ENCODE assay signal across 28 cellular contexts in the genomic region with DNA sequence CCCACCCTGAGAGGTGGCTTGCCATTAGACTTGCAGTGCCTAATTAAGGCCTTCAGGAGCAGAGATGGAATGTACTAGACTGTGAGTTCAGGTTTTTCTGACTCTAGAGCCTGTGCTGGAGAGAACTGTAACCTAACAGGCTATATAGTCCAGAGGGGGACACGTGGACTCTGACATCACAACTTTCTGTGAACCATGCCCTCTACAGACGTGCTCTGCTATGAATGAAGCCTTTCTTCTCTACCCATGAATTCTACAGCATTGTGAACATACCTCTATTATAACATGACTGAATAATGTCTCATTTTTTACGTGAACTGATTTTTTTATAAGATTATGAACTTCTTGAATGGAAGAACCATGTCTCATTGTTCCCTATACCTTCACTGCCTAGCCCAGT.
"Had no signal": no experiment of that assay in that cellular context is flagged by ENCODE, and none has a peak within 500 bp of the region (broad histone marks: within the 10 kb centered on the region; RNA-seq: fewer than 3 reads in every experiment).

No MANE protein-coding gene starts in this region.

- H3K4me3 Mint-ChIP-seq: activated CD4-positive, alpha-beta T cell treated with anti-CD3 and anti-CD28 coated beads, Interleukin-2, amount 10 ng/mL, durations not matched to agents 7 days and 5 days; activated CD8-positive, alpha-beta memory T cell treated with anti-CD3 and anti-CD28 coated beads, Interleukin-2, amount 10 ng/mL, durations not matched to agents 7 days and 5 days; activated CD8-positive, alpha-beta T cell treated with anti-CD3 and anti-CD28 coated beads for 36 hours; activated naive CD4-positive, alpha-beta T cell treated with anti-CD3 and anti-CD28 coated beads, Interleukin-2, amount 50 U/mL, for 24 hours; brain; dendritic cell treated with granulocyte-macrophage colony-stimulating factor and Interleukin-4, amounts not matched to agents 40 ng/mL and 50 ng/mL, for 4 days; immature natural killer cell; nephron had no signal

- H3K9me3 ChIP-seq: left ventricle myocardium inferior, neutrophil, thoracic aorta, upper lobe of right lung had no signal

- DNase-seq: activated CD4-positive, alpha-beta T cell treated with anti-CD3 and anti-CD28 coated beads, Interleukin-2, amount 10 ng/mL, durations not matched to agents 7 days and 5 days; activated CD4-positive, CD25-positive, alpha-beta regulatory T cell treated with anti-CD3 and anti-CD28 coated beads, Interleukin-2, amount 50 U/mL, for 72 hours; activated CD8-positive, alpha-beta memory T cell treated with anti-CD3 and anti-CD28 coated beads, Interleukin-2, amount 10 ng/mL, durations not matched to agents 7 days and 5 days; activated CD8-positive, alpha-beta T cell treated with anti-CD3 and anti-CD28 coated beads for 36 hours; activated gamma-delta T cell treated with Interleukin-2 at 50 U/mL for 16 hours; activated T-cell treated with anti-CD3 and anti-CD28 coated beads for 4 hours; anterior cingulate cortex; caudate nucleus; effector CD8-positive, alpha-beta T cell; immature natural killer cell; kidney glomerular epithelial cell; left ventricle myocardium inferior; right cardiac atrium; stimulated activated CD4-positive, alpha-beta T cell treated with anti-CD3 and anti-CD28 coated beads, Interleukin-4, amount 100 ng/mL, for 1 hour; stimulated activated naive CD4-positive, alpha-beta T cell treated with Interleukin-2 at 50 U/mL for 16 hours; upper lobe of right lung; WERI-Rb-1 had no signal

- H3K4me1 ChIP-seq: parathyroid adenoma, upper lobe of right lung had no signal

- H3K79me2 ChIP-seq: hepatocyte, parathyroid adenoma had no signal

- H3K36me3 ChIP-seq: neutrophil, WERI-Rb-1 had no signal

- H3K9ac ChIP-seq: parathyroid adenoma had no signal

- H3K27ac ChIP-seq: hepatocyte, left ventricle myocardium inferior, neutrophil, parathyroid adenoma, thoracic aorta, upper lobe of right lung, WERI-Rb-1 had no signal

- H3K36me3 Mint-ChIP-seq: activated CD8-positive, alpha-beta memory T cell treated with anti-CD3 and anti-CD28 coated beads, Interleukin-2, amount 10 ng/mL, durations not matched to agents 7 days and 5 days; activated naive CD4-positive, alpha-beta T cell treated with anti-CD3 and anti-CD28 coated beads, Interleukin-2, amount 50 U/mL, for 24 hours; brain; immature natural killer cell had no signal

- ATAC-seq: activated CD8-positive, alpha-beta memory T cell treated with anti-CD3 and anti-CD28 coated beads, Interleukin-2, amount 10 ng/mL, durations not matched to agents 7 days and 5 days; activated CD8-positive, alpha-beta T cell treated with anti-CD3 and anti-CD28 coated beads for 36 hours; esophagus mucosa; right cardiac atrium; upper lobe of right lung had no signal

- H3K9me3 Mint-ChIP-seq: activated CD4-positive, alpha-beta T cell treated with anti-CD3 and anti-CD28 coated beads, Interleukin-2, amount 10 ng/mL, durations not matched to agents 7 days and 5 days; activated naive CD4-positive, alpha-beta T cell treated with anti-CD3 and anti-CD28 coated beads, Interleukin-2, amount 50 U/mL, for 24 hours; dendritic cell treated with granulocyte-macrophage colony-stimulating factor and Interleukin-4, amounts not matched to agents 40 ng/mL and 50 ng/mL, for 4 days; immature natural killer cell; nephron had no signal

- H3K4me1 Mint-ChIP-seq: activated CD4-positive, alpha-beta T cell treated with anti-CD3 and anti-CD28 coated beads, Interleukin-2, amount 10 ng/mL, durations not matched to agents 7 days and 5 days; activated naive CD4-positive, alpha-beta T cell treated with anti-CD3 and anti-CD28 coated beads, Interleukin-2, amount 50 U/mL, for 24 hours; immature natural killer cell; nephron had no signal

- H2AFZ ChIP-seq: hepatocyte, parathyroid adenoma had no signal

- H3K4me2 ChIP-seq: hepatocyte had no signal

- H3K4me3 ChIP-seq: hepatocyte, left ventricle myocardium inferior, thoracic aorta, upper lobe of right lung had no signal

- H3K27ac Mint-ChIP-seq: activated CD4-positive, alpha-beta T cell treated with anti-CD3 and anti-CD28 coated beads, Interleukin-2, amount 10 ng/mL, durations not matched to agents 7 days and 5 days; activated CD8-positive, alpha-beta memory T cell treated with anti-CD3 and anti-CD28 coated beads, Interleukin-2, amount 10 ng/mL, durations not matched to agents 7 days and 5 days; activated CD8-positive, alpha-beta T cell treated with anti-CD3 and anti-CD28 coated beads for 36 hours; activated naive CD4-positive, alpha-beta T cell treated with anti-CD3 and anti-CD28 coated beads, Interleukin-2, amount 50 U/mL, for 24 hours; dendritic cell treated with granulocyte-macrophage colony-stimulating factor and Interleukin-4, amounts not matched to agents 40 ng/mL and 50 ng/mL, for 4 days; immature natural killer cell; nephron had no signal

- H3K27me3 ChIP-seq: hepatocyte, neutrophil, upper lobe of right lung had no signal

- FAIRE-seq: frontal cortex, TTC549 had no signal

- H3K27me3 Mint-ChIP-seq: activated CD8-positive, alpha-beta memory T cell treated with anti-CD3 and anti-CD28 coated beads, Interleukin-2, amount 10 ng/mL, durations not matched to agents 7 days and 5 days; activated CD8-positive, alpha-beta T cell treated with anti-CD3 and anti-CD28 coated beads for 36 hours; activated naive CD4-positive, alpha-beta T cell treated with anti-CD3 and anti-CD28 coated beads, Interleukin-2, amount 50 U/mL, for 24 hours; dendritic cell treated with granulocyte-macrophage colony-stimulating factor and Interleukin-4, amounts not matched to agents 40 ng/mL and 50 ng/mL, for 4 days had no signal
